1 cellular context compared by ENCODE assay signal in the genomic region with DNA sequence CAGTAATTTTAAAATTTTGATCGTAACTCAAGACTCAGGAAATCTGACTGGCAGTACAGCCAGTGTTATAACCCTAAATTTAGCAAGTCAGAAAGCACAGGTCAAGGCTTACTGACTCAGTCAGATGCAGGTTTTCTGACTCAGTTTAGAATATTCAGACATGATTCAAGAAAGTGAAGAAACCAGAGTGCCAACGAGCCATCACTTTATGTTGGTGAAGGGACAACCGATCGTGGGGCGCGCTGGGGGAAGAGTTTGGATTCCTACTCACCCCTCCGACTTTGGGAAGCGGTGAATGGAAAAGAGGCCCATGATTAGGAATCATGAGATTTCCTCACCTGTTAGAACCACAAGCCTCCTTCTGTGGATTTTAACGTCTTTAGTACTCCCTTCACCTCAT.
TF ChIP-seq lines count a peak whose summit lies in the region.

No MANE protein-coding gene starts in this region.

TF ChIP-seq in GM23338, 12 proteins besides CTCF, POLR2A, EP300 and RAD21 (continued from another document):
- TF ChIP-seq, protein P1, sequence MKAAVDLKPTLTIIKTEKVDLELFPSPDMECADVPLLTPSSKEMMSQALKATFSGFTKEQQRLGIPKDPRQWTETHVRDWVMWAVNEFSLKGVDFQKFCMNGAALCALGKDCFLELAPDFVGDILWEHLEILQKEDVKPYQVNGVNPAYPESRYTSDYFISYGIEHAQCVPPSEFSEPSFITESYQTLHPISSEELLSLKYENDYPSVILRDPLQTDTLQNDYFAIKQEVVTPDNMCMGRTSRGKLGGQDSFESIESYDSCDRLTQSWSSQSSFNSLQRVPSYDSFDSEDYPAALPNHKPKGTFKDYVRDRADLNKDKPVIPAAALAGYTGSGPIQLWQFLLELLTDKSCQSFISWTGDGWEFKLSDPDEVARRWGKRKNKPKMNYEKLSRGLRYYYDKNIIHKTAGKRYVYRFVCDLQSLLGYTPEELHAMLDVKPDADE (IDR thresholded peaks at IDR 0.05), result no peak
- TF ChIP-seq NANOG (IDR thresholded peaks at IDR 0.05; ENCODE audit: borderline replicate concordance), result no peak
- TF ChIP-seq CREB1 (CRISPR knock-in tag; IDR thresholded peaks at IDR 0.05; ENCODE audit: low read depth), result no peak
- TF ChIP-seq ZNF331 (CRISPR knock-in tag; IDR thresholded peaks at IDR 0.05; ENCODE audit: low read depth), result no peak
- TF ChIP-seq POLR2AphosphoS5 (IDR thresholded peaks at IDR 0.05; ENCODE audit: low read depth), result no peak
